Comparison of ENCODE assay signal across 1 cellular context in genomic region chr10:5735119-5735518, GRCh38.
TF ChIP-seq lines count a peak whose summit lies in the region.

No MANE protein-coding gene starts in this region.

TF ChIP-seq in HepG2, 621 proteins besides CTCF, POLR2A, EP300 and RAD21 (continued from another document):
- TF ChIP-seq, protein P1, sequence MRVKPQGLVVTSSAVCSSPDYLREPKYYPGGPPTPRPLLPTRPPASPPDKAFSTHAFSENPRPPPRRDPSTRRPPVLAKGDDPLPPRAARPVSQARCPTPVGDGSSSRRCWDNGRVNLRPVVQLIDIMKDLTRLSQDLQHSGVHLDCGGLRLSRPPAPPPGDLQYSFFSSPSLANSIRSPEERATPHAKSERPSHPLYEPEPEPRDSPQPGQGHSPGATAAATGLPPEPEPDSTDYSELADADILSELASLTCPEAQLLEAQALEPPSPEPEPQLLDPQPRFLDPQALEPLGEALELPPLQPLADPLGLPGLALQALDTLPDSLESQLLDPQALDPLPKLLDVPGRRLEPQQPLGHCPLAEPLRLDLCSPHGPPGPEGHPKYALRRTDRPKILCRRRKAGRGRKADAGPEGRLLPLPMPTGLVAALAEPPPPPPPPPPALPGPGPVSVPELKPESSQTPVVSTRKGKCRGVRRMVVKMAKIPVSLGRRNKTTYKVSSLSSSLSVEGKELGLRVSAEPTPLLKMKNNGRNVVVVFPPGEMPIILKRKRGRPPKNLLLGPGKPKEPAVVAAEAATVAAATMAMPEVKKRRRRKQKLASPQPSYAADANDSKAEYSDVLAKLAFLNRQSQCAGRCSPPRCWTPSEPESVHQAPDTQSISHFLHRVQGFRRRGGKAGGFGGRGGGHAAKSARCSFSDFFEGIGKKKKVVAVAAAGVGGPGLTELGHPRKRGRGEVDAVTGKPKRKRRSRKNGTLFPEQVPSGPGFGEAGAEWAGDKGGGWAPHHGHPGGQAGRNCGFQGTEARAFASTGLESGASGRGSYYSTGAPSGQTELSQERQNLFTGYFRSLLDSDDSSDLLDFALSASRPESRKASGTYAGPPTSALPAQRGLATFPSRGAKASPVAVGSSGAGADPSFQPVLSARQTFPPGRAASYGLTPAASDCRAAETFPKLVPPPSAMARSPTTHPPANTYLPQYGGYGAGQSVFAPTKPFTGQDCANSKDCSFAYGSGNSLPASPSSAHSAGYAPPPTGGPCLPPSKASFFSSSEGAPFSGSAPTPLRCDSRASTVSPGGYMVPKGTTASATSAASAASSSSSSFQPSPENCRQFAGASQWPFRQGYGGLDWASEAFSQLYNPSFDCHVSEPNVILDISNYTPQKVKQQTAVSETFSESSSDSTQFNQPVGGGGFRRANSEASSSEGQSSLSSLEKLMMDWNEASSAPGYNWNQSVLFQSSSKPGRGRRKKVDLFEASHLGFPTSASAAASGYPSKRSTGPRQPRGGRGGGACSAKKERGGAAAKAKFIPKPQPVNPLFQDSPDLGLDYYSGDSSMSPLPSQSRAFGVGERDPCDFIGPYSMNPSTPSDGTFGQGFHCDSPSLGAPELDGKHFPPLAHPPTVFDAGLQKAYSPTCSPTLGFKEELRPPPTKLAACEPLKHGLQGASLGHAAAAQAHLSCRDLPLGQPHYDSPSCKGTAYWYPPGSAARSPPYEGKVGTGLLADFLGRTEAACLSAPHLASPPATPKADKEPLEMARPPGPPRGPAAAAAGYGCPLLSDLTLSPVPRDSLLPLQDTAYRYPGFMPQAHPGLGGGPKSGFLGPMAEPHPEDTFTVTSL (CRISPR knock-in tag; IDR thresholded peaks at IDR 0.05; ENCODE audit: borderline replicate concordance) = no peak
- TF ChIP-seq RFXAP (CRISPR knock-in tag; IDR thresholded peaks at IDR 0.05; ENCODE audit: borderline replicate concordance) (no peak), SP1 (IDR thresholded peaks at IDR 0.05) (no peak), SP1 (CRISPR knock-in tag; IDR thresholded peaks at IDR 0.05) (no peak)
